8 cellular contexts compared by ENCODE assay signal in the genomic region with DNA sequence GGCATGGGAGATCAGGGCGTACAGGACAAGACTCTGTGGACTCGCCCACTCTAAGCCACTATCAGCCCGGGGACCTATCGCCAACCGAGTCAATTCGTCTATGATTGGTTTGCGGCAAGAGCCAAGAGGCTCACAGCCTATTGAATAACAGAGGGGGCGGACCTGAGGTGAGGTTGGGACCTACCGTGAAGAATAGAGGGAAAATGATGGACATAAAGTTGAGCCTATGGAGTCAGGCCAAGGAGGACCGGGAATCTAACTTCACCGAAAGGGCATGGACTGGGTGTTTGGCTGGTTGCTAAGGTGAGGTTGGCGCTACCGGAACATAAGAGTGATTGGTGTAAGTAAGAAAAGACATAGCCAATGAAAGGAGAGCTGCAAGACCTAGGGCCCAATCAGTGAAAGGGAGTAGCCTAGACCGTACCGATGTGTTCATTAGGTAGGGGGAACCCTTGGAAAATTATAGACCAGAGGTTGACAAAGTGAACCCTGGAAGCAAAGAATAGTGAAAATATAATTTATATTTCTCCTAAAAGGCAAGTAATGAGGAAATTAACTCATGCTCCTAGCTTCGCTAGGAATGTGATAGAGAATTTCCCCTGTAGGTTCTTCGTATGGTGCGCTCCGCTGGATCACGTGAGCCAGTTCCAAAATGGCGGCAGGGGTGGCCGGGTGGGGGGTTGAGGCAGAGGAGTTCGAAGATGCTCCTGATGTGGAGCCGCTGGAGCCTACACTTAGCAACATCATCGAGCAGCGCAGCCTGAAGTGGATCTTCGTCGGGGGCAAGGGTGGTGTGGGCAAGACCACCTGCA. TPM values are rescaled to one million over a fixed set of nuclear protein-coding genes. Genes with fewer than 3 reads are reported as not detected.
DNase-seq lines count a peak whose midpoint lies in the region; ATAC-seq and TF ChIP-seq lines count a peak whose summit lies in the region.

A gene (plus strand): TSS at position 644 of the 812 bp plus-strand sequence. CDS start 9 bp downstream, at position 653.

- 1% methylated on average over 28 of the region's 28 CpGs for WGBS in heart right ventricle, 2 donors
- WGBS in upper lobe of left lung, 2 donors = 0 to 1% methylated on average over 23 to 28 of the region's 28 CpGs

- peak in 3 of 4 donors; percentile 49 to 58 (median 54) for TF ChIP-seq POLR2A in upper lobe of left lung (IDR thresholded peaks at IDR 0.05)

- TF ChIP-seq CTCF in GM12875 (IDR thresholded peaks at IDR 0.05; ENCODE audit: borderline replicate concordance, insufficient read depth, low read depth, low read length) (no peak), heart right ventricle (IDR thresholded peaks at IDR 0.05) (no peak), upper lobe of left lung (IDR thresholded peaks at IDR 0.05) (peak in 3 of 6 experiments; percentile 26 to 48 (median 39))

- H3K36me3 Mint-ChIP-seq in T-cell = peaks cover 16% of the 10 kb centered on the region

- DNase-seq in NCI-H1417 treated with DMSO at 0.1 percent for 48 hours (lab: John Stamatoyannopoulos, UW) (peak; percentile 100), T-cell (peak; percentile 54 to 83 (median 74)), amniotic epithelial cell (ENCODE audit: low read depth) (peak; percentile 100), heart right ventricle (peak; percentile 75 to 96), posterior cingulate gyrus (peak; percentile 84 to 99 (median 86)), upper lobe of left lung (peak; percentile 81 to 96)

- H3K27me3 Mint-ChIP-seq in T-cell = no peaks in the 10 kb centered on the region

- peaks cover 0 to 44% (median 0%) of the 10 kb centered on the region in 9 donors for H3K36me3 ChIP-seq in heart right ventricle
- peaks cover 0 to 35% (median 28%) of the 10 kb centered on the region in 4 donors for H3K36me3 ChIP-seq in upper lobe of left lung

- ATAC-seq in HG02763 (IDR thresholded peaks at IDR 0.05; ENCODE audit: unreplicated experiment) = peak; percentile 74
- ATAC-seq in T-cell (replicated peaks in 1 of 4) = peak; percentile 82 to 85 (median 83)
- peak; percentile 87 to 95 (median 92) for ATAC-seq in heart right ventricle
- peak; percentile 92 to 98 for ATAC-seq in upper lobe of left lung (ENCODE audit: low FRiP score in 2 of 2)

- H3K4me3 Mint-ChIP-seq in T-cell = peak within 1 kb of the TSS; percentile 94 to 100 (median 100)

- H3K27me3 ChIP-seq in heart right ventricle (no peaks in the 10 kb centered on the region), upper lobe of left lung (no peaks in the 10 kb centered on the region)

- H3K4me3 ChIP-seq in GM12875 (ENCODE audit: low read depth, low read length) (peak within 1 kb of the TSS; percentile 97), heart right ventricle (peak within 1 kb of the TSS; percentile 68 to 93 (median 78)), upper lobe of left lung (peak within 1 kb of the TSS; percentile 80 to 99 (median 94))

- no peaks in the 10 kb centered on the region for H3K9me3 Mint-ChIP-seq in T-cell

- H3K9me3 ChIP-seq in heart right ventricle (no peaks in the 10 kb centered on the region), upper lobe of left lung (no peaks in the 10 kb centered on the region)

- intact Hi-C loops in heart right ventricle (cut with DNase I) (loop anchor here in 3 of 10 donors (1.0 to 2.0 kb wide), 3 partner anchors 14 to 56 kb away; a partner anchor contains a TSS), posterior cingulate gyrus (cut with DNase I) (no loop called here)

- H3K4me1 ChIP-seq in heart right ventricle (peaks cover 20 to 53% (median 41%) of the 10 kb centered on the region in 9 donors), upper lobe of left lung (peaks cover 32 to 46% (median 41%) of the 10 kb centered on the region in 4 donors)

- H3K4me1 Mint-ChIP-seq in T-cell = peaks cover 40 to 41% (median 41%) of the 10 kb centered on the region in 3 donors

- no peak for TF ChIP-seq EP300 in upper lobe of left lung (IDR thresholded peaks at IDR 0.05)

- POLR2A ChIA-PET in T-cell (lab: Charles Lee) = interaction anchor here in 1 of 2 donors (0.5 to 1.0 kb wide), 4 partner anchors 55 to 154 kb away, joined by 4 to 5 read pairs (median 4); a partner anchor contains a TSS

- peak within 1 kb of the TSS; percentile 96 to 99 for H3K27ac Mint-ChIP-seq in T-cell

- CTCF ChIA-PET in T-cell (lab: Charles Lee) = interaction anchor here (0.5 to 1.6 kb wide), 6 partner anchors 14 to 240 kb away, joined by 3 to 7 read pairs (median 4); no protein-coding TSS in a partner anchor

- H3K27ac ChIP-seq in heart right ventricle = peak within 1 kb of the TSS; percentile 83 to 98 (median 92)
- H3K27ac ChIP-seq in upper lobe of left lung = peak within 1 kb of the TSS; percentile 84 to 92 (median 90)

RNA-seq across cellular contexts. Expression of the gene that starts here (rescaled TPM):
- 10 to 100 TPM; 24.6 to 39.3 (median 34.1) TPM for total RNA-seq in T-cell
- total RNA-seq in heart right ventricle = 10 to 100 TPM; 50.6 to 79.7 (median 60.1) TPM
- 100 to 1,000 TPM in 1 of 2 donors, 10 to 100 TPM in 1; 37.0 to 121 TPM for polyA plus RNA-seq in heart right ventricle
- 10 to 100 TPM; 14.7 to 71.7 (median 49.8) TPM for total RNA-seq in upper lobe of left lung

Comparison
In these comparisons a context has a peak if more than half of its experiments do, and no peak if none do; other contexts are left out.
1. Peak in every context shown above with its lines: DNase-seq, ATAC-seq, H3K4me3 ChIP-seq and H3K27ac ChIP-seq.